In the genomic region with DNA sequence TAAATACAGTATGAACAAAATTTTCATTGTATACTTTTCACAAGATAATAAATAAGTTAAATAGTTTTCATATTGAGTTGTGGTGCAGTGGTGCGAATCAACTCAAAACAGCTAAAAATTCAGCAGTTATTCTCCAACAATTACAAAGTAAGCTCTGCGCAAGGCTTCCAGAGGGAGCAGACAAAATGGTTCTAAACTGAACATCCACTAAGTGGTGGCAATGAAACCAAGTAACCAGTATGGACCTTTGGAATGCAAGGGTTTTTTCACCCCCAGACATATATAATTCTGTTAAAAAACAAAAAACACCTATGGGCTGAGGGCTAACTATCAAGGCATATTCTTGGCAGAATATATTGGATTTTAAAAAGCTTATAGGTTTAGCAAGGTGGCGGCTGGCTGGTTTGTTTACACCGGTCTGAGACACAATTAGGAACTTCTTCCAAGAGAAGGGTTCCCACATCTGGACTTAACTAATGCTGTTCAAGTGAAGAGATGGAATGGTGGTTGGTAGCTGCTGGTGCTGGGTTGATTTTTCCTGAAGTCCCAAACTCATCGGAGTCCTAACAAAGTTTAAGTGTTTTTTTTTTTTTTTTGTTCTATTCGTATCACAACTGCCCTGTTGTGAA, we compare ENCODE assay signal across 8 cellular contexts. TPM values are rescaled to one million over a fixed set of nuclear protein-coding genes. Genes with fewer than 3 reads are reported as not detected.
DNase-seq lines count a peak whose midpoint lies in the region; ATAC-seq, FAIRE-seq and TF ChIP-seq lines count a peak whose summit lies in the region.

No MANE protein-coding gene starts in this region.

- ATAC-seq in WTC11 (no peak), foreskin keratinocyte (no peak)

- intact Hi-C loops in sigmoid colon (cut with DNase I): loop anchor here (5.0 kb wide), 1 partner anchor 116 kb away; no protein-coding TSS in a partner anchor

- peaks cover 57% of the 10 kb centered on the region for H3K4me1 Mint-ChIP-seq in WTC11

- no peaks in the 10 kb centered on the region for H3K9me3 ChIP-seq in sigmoid colon

- no peaks in the 10 kb centered on the region for H3K27me3 Mint-ChIP-seq in WTC11 (ENCODE audit: low read depth)

- H3K27ac ChIP-seq in HL-60 (replicated peaks) (peak overlapping the region; percentile 99), foreskin keratinocyte (peak overlapping the region; percentile 67), sigmoid colon (peak overlapping the region; percentile 99 to 100 (median 100))

- no peak for TF ChIP-seq EP300 in sigmoid colon (IDR thresholded peaks at IDR 0.05)

- no peak for TF ChIP-seq POLR2A in sigmoid colon (IDR thresholded peaks at IDR 0.05)

- 0 to 2% methylated on average over 6 of the region's 6 CpGs for WGBS in sigmoid colon, 2 donors

- TF ChIP-seq CTCF in HL-60 (IDR thresholded peaks at IDR 0.05; ENCODE audit: insufficient read depth, low read length): no peak
- no peak for TF ChIP-seq CTCF in WTC11 (IDR thresholded peaks at IDR 0.05)
- TF ChIP-seq CTCF in foreskin keratinocyte (conservative IDR thresholded peaks at IDR 0.05): no peak
- no peak for TF ChIP-seq CTCF in sigmoid colon (IDR thresholded peaks at IDR 0.05)

- no peaks in the 10 kb centered on the region for H3K9me3 Mint-ChIP-seq in WTC11

- POLR2A ChIA-PET in WTC11 (lab: Charles Lee): interaction anchor here (1.1 kb wide), 1 partner anchor 17 kb away, joined by 3 read pairs; no protein-coding TSS in a partner anchor

- H3K4me3 Mint-ChIP-seq in WTC11: peak overlapping the region; percentile 87

- H3K27me3 ChIP-seq in HL-60 (ENCODE audit: insufficient read depth, poor library complexity, severe bottlenecking) (no peaks in the 10 kb centered on the region), foreskin keratinocyte (no peaks in the 10 kb centered on the region), sigmoid colon (no peaks in the 10 kb centered on the region)

- H3K27ac Mint-ChIP-seq in WTC11: peak overlapping the region; percentile 85; the same call in 1 of the 2 replicates

- no peak for DNase-seq in HL-60 (ENCODE audit: low read depth in 1 of 2, low spot score in 1 of 2)
- DNase-seq in WTC11 (ENCODE audit: low spot score): no peak
- DNase-seq in foreskin keratinocyte: no peak
- no peak for DNase-seq in sigmoid colon
- no peak for DNase-seq in GM19239 (ENCODE audit: insufficient read length, low spot score)
- no peak for DNase-seq in stimulated activated CD4-positive, alpha-beta T cell treated with anti-CD3 and anti-CD28 coated beads, Interleukin-2, amount 100 ng/mL, for 24 hours
- no peak for DNase-seq in NCI-H187 (lab: John Stamatoyannopoulos, UW)
- no peak for DNase-seq in stimulated activated CD4-positive, alpha-beta T cell treated with anti-CD3 and anti-CD28 coated beads, Interleukin-4, amount 100 ng/mL, for 24 hours

- H3K36me3 Mint-ChIP-seq in WTC11: peaks cover 15% of the 10 kb centered on the region

- H3K36me3 ChIP-seq in sigmoid colon: peaks cover 5 to 30% (median 16%) of the 10 kb centered on the region in 4 donors

- H3K4me1 ChIP-seq in foreskin keratinocyte (peaks cover 9% of the 10 kb centered on the region), sigmoid colon (peaks cover 0 to 57% (median 52%) of the 10 kb centered on the region in 4 donors)

- H3K4me3 ChIP-seq in HL-60 (replicated peaks; ENCODE audit: insufficient read depth, low read length) (peak overlapping the region; percentile 72), sigmoid colon (peak overlapping the region; percentile 73 to 96 (median 92))

- no peak for FAIRE-seq in GM19239 (lab: Jason Lieb, UNC)

- CTCF ChIA-PET in WTC11 (lab: Charles Lee): interaction anchor here (0.6 to 2.6 kb wide), 10 partner anchors 9 to 199 kb away, joined by 3 to 20 read pairs (median 5); no protein-coding TSS in a partner anchor

TF ChIP-seq in WTC11, 78 proteins besides CTCF, POLR2A, EP300 and RAD21:
- no peak for TF ChIP-seq SOX15 (CRISPR knock-in tag; IDR thresholded peaks at IDR 0.05)
- TF ChIP-seq, protein P1, sequence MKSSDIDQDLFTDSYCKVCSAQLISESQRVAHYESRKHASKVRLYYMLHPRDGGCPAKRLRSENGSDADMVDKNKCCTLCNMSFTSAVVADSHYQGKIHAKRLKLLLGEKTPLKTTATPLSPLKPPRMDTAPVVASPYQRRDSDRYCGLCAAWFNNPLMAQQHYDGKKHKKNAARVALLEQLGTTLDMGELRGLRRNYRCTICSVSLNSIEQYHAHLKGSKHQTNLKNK (CRISPR knock-in tag; IDR thresholded peaks at IDR 0.05): no peak

RNA-seq across cellular contexts. Expression of a gene that starts 2.9 kb away (rescaled TPM):
- total RNA-seq in WTC11 (2021) (50.4 to 63.4 TPM (median 61.6 TPM) in 3 replicates), foreskin keratinocyte (124 and 137 TPM in 2 replicates), sigmoid colon (100 to 1,000 TPM in 1 of 4 donors, 10 to 100 TPM in 3; 59.8 to 115 (median 72.3) TPM)
- polyA plus RNA-seq in foreskin keratinocyte (127 and 136 TPM in 2 replicates), sigmoid colon (100 to 1,000 TPM in 2 of 3 donors, 10 to 100 TPM in 1; 97.3 to 120 (median 116) TPM)
